In genomic region chr9:134189167-134189474, GRCh38 we compare ENCODE assay signal across 15 cellular contexts. TPM values are rescaled to one million over a fixed set of nuclear protein-coding genes. Genes with fewer than 3 reads are reported as not detected.
DNase-seq lines count a peak whose midpoint lies in the region; ATAC-seq and TF ChIP-seq lines count a peak whose summit lies in the region.
"Had no signal": no experiment of that assay in that cellular context is flagged by ENCODE, and none has a peak within 500 bp of the region (broad histone marks: within the 10 kb centered on the region; RNA-seq: fewer than 3 reads in every experiment).

No MANE protein-coding gene starts in this region.

- CTCF ChIA-PET in CD8-positive, alpha-beta memory T cell (lab: Charles Lee) = no interaction called here

- no peaks in the 10 kb centered on the region for H3K27me3 ChIP-seq in CD8-positive, alpha-beta memory T cell (ENCODE audit: insufficient read depth, low read length, poor library complexity, severe bottlenecking)
- H3K27me3 ChIP-seq in HUES64 (ENCODE audit: insufficient read depth, low read length) = 0 out of 2 replicates have a peak, but pooled peaks cover 5% of the 10 kb centered on the region

- peaks cover 12 to 19% (median 14%) of the 10 kb centered on the region in 3 donors for H3K4me1 Mint-ChIP-seq in CD8-positive, alpha-beta memory T cell

- no peak overlapping the region for H3K4me3 ChIP-seq in CD8-positive, alpha-beta memory T cell (ENCODE audit: low read length)
- H3K4me3 ChIP-seq in HUES64 (ENCODE audit: low read length) = 0 out of 2 replicates have a peak overlapping the region, but pooled peaks have one; percentile 8
- H3K4me3 ChIP-seq: body of pancreas had no signal

- TF ChIP-seq CTCF in omental fat pad (IDR thresholded peaks at IDR 0.05) = no peak

- H3K27ac ChIP-seq in CD8-positive, alpha-beta memory T cell (ENCODE audit: low read depth, low read length) = no peak overlapping the region
- no peak overlapping the region for H3K27ac ChIP-seq in HUES64 (ENCODE audit: low read depth, low read length)
- H3K27ac ChIP-seq: body of pancreas had no signal

- POLR2A ChIA-PET in CD8-positive, alpha-beta memory T cell (lab: Charles Lee) = no interaction called here

- H3K27me3 Mint-ChIP-seq in CD8-positive, alpha-beta memory T cell = peaks cover 0 to 1% of the 10 kb centered on the region in 2 donors

- no peaks in the 10 kb centered on the region for H3K9me3 ChIP-seq in CD8-positive, alpha-beta memory T cell (ENCODE audit: low read length)
- H3K9me3 ChIP-seq in HUES64 (ENCODE audit: insufficient read depth, low read depth, low read length) = no peaks in the 10 kb centered on the region
- H3K9me3 ChIP-seq: body of pancreas had no signal

- H3K4me3 Mint-ChIP-seq in CD8-positive, alpha-beta memory T cell = no peak overlapping the region
- H3K4me3 Mint-ChIP-seq: activated T-cell treated with anti-CD3 and anti-CD28 coated beads, Interleukin-2, amount 50 U/mL, for 4 hours; mesothelial cell of epicardium had no signal

- H3K36me3 Mint-ChIP-seq in CD8-positive, alpha-beta memory T cell = no peaks in the 10 kb centered on the region
- H3K36me3 Mint-ChIP-seq: mesothelial cell of epicardium had no signal

- DNase-seq in CD8-positive, alpha-beta memory T cell = peak in 1 of 5 donors; percentile 27
- no peak for DNase-seq in left cardiac atrium
- DNase-seq in omental fat pad (ENCODE audit: low spot score) = peak; percentile 21
- DNase-seq in kidney tubule cell (ENCODE audit: low spot score) = no peak
- no peak for DNase-seq in stimulated activated CD4-positive, alpha-beta T cell treated with anti-CD3 and anti-CD28 coated beads, Interleukin-2, amount 100 ng/mL, for 48 hours
- no peak for DNase-seq in activated CD4-positive, alpha-beta T cell treated with anti-CD3 and anti-CD28 coated beads, Interleukin-2, amount 50 U/mL, for 4 hours
- DNase-seq: activated CD4-positive, CD25-positive, alpha-beta regulatory T cell; activated T-cell treated with anti-CD3 and anti-CD28 coated beads, Interleukin-2, amount 50 U/mL, for 4 hours; NCI-H1930 had no signal

- 0 out of 2 replicates have a peak overlapping the region, but pooled peaks have one; percentile 8 for H3K9ac ChIP-seq in HUES64 (ENCODE audit: low read depth, low read length)

- 71% methylated on average over 14 of the region's 14 CpGs for WGBS in HUES64

- no peaks in the 10 kb centered on the region for H3K9me3 Mint-ChIP-seq in CD8-positive, alpha-beta memory T cell
- H3K9me3 Mint-ChIP-seq: activated T-cell treated with anti-CD3 and anti-CD28 coated beads, Interleukin-2, amount 50 U/mL, for 4 hours; mesothelial cell of epicardium had no signal

- peak overlapping the region in 5 of 8 donors; percentile 4 to 85 (median 29) for H3K27ac Mint-ChIP-seq in CD8-positive, alpha-beta memory T cell
- H3K27ac Mint-ChIP-seq: mesothelial cell of epicardium had no signal

- no peaks in the 10 kb centered on the region for H3K36me3 ChIP-seq in CD8-positive, alpha-beta memory T cell (ENCODE audit: insufficient read depth, low read length)
- H3K36me3 ChIP-seq in HUES64 (ENCODE audit: insufficient read depth, low read length) = no peaks in the 10 kb centered on the region

- ATAC-seq in left cardiac atrium = peak; percentile 10 to 42
- ATAC-seq in omental fat pad (ENCODE audit: low FRiP score) = no peak
- ATAC-seq in HG03045 (IDR thresholded peaks at IDR 0.05; ENCODE audit: unreplicated experiment) = no peak
- ATAC-seq: body of pancreas had no signal

- intact Hi-C loops in left cardiac atrium (cut with DNase I) = loop anchor here in 1 of 2 donors (5.0 kb wide), 1 partner anchor 133 kb away; no protein-coding TSS in a partner anchor

- H3K4me1 ChIP-seq in CD8-positive, alpha-beta memory T cell (ENCODE audit: insufficient read depth, low read length) = peaks cover 8% of the 10 kb centered on the region
- peaks cover 4% of the 10 kb centered on the region; the same call in 1 of the 2 replicates for H3K4me1 ChIP-seq in HUES64 (ENCODE audit: insufficient read depth, low read length)

RNA-seq across cellular contexts. Expression of gene RNU6ATAC, which starts 24.8 kb away (rescaled TPM):
- total RNA-seq in CD8-positive, alpha-beta memory T cell = 10 to 100 TPM in 1 of 2 experiments, 1 to 10 TPM in 1; 9.7 to 15.5 TPM
- not detected for polyA plus RNA-seq in CD8-positive, alpha-beta memory T cell
- 36,977 TPM for polyA plus RNA-seq in HUES64 (2013, experiment 1 of 2)
- polyA plus RNA-seq in HUES64 (2013, experiment 2 of 2) = 26,497 TPM
- total RNA-seq in left cardiac atrium = 100 to 1,000 TPM; 307 to 456 TPM
- not detected for total RNA-seq in omental fat pad
- total RNA-seq: body of pancreas, renal cortical epithelial cell, subcutaneous adipose tissue had no signal

RNA-seq across cellular contexts. Expression of gene WDR5, which starts 53.2 kb away (rescaled TPM):
- 10 to 100 TPM; 62.2 to 64.3 TPM for total RNA-seq in CD8-positive, alpha-beta memory T cell
- polyA plus RNA-seq in CD8-positive, alpha-beta memory T cell = 16.4 TPM
- 45.0 TPM for polyA plus RNA-seq in HUES64 (2013, experiment 1 of 2)
- polyA plus RNA-seq in HUES64 (2013, experiment 2 of 2) = 43.0 TPM
- total RNA-seq in left cardiac atrium = 10 to 100 TPM; 16.0 to 20.3 TPM
- 10 to 100 TPM; 16.1 to 28.2 (median 19.7) TPM for total RNA-seq in omental fat pad

Comparison
In these comparisons a context has a peak if more than half of its experiments do, and no peak if none do; other contexts are left out.
1. ATAC-seq: peak in left cardiac atrium (2 of 2); none in omental fat pad (single experiment) and HG03045 (single experiment).
2. RNA of gene RNU6ATAC, which starts 24.8 kb away (total RNA-seq): 307 to 456 TPM in left cardiac atrium; 9.7 to 15.5 TPM in CD8-positive, alpha-beta memory T cell and not detected in omental fat pad; every median in the first group is over 10 times any median in the second.